In the genomic region with DNA sequence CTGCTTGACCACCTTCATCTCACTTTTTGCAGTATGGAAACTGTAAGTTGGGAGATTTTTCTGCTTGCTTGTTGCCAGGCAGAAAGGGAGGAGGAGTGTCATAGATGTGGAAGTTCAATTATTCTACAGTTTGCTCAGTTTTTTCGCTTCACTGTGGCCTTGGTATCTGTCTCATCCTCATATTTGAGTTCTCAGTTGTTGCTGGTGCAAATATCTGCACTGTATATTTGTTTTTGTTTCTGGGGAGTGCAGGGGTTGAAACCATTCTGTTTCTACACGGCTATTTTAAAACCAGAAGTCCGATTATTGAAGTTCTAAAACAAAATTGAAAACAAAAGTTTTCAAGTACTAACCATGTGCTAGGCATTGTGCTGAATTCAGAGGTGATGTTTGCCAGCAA, we compare ENCODE assay signal across 19 cellular contexts.
DNase-seq lines count a peak whose midpoint lies in the region; ATAC-seq, FAIRE-seq and TF ChIP-seq lines count a peak whose summit lies in the region.
"Had no signal": no experiment of that assay in that cellular context is flagged by ENCODE, and none has a peak within 500 bp of the region (broad histone marks: within the 10 kb centered on the region; RNA-seq: fewer than 3 reads in every experiment).

No MANE protein-coding gene starts in this region.

- H4K20me1 ChIP-seq in Karpas-422 (ENCODE audit: insufficient read depth, low read depth, low read length) = no peaks in the 10 kb centered on the region
- H4K20me1 ChIP-seq in H1 (replicated peaks in 1 of 2; ENCODE audit: control insufficient read depth in 1 of 2, insufficient read depth in 2 of 2, low read length in 2 of 2) = no peaks in the 10 kb centered on the region
- H4K20me1 ChIP-seq: BLaER1 had no signal

- no peak for TF ChIP-seq EP300 in H1 (IDR thresholded peaks at IDR 0.05; ENCODE audit: borderline replicate concordance in 1 of 2, low read depth in 2 of 2, low read length in 2 of 2)

- DNase-seq in Karpas-422 (no peak), H1 (ENCODE audit: low read depth in 1 of 2, low spot score in 2 of 2) (no peak), NCI-H2029 treated with DMSO at 0.1 percent for 48 hours (lab: John Stamatoyannopoulos, UW) (no peak)
- DNase-seq: 8988T; CD4-positive, alpha-beta memory T cell; DMS153; DMS79 treated with DMSO at 0.1 percent for 48 hours; GF-D8; IMR-90 had no signal

- H2BK15ac ChIP-seq in H1 (ENCODE audit: low read length) = no peak overlapping the region

- H3K4me2 ChIP-seq in Karpas-422 (ENCODE audit: low read depth, low read length, poor library complexity, severe bottlenecking) (no peak overlapping the region), H1 (ENCODE audit: insufficient read depth in 1 of 2, low read depth in 2 of 2, low read length in 2 of 2) (no peak overlapping the region)
- H3K4me2 ChIP-seq: BLaER1 had no signal

- peaks cover 6% of the 10 kb centered on the region for H3K9me3 ChIP-seq in Karpas-422 (ENCODE audit: low read length)
- H3K9me3 ChIP-seq in H1 (ENCODE audit: insufficient read depth in 2 of 2, low read depth in 1 of 2, low read length in 1 of 2) = no peaks in the 10 kb centered on the region
- H3K9me3 ChIP-seq: BLaER1, HAP-1 had no signal

- H3K4me3 ChIP-seq in Karpas-422 (ENCODE audit: low read length) = no peak overlapping the region
- no peak overlapping the region for H3K4me3 ChIP-seq in H1 (ENCODE audit: extremely low read depth in 1 of 4, insufficient read depth in 2 of 4, low read depth in 3 of 4, low read length in 4 of 4)
- H3K4me3 ChIP-seq: BLaER1, HAP-1, K562 had no signal

- no peak overlapping the region for H2BK12ac ChIP-seq in H1 (ENCODE audit: low read depth, low read length)

- no peak overlapping the region for H2BK5ac ChIP-seq in H1 (ENCODE audit: low read depth, low read length)

- TF ChIP-seq POLR2A in H1 (IDR thresholded peaks at IDR 0.05; ENCODE audit: control extremely low read depth in 1 of 2, low read depth in 2 of 2, low read length in 2 of 2) = no peak

- H3K4me1 ChIP-seq in Karpas-422 (ENCODE audit: low read length) = no peaks in the 10 kb centered on the region
- no peaks in the 10 kb centered on the region for H3K4me1 ChIP-seq in H1 (replicated peaks in 1 of 4; ENCODE audit: control insufficient read depth in 3 of 4, insufficient read depth in 4 of 4, low read length in 3 of 4)
- H3K4me1 ChIP-seq: BLaER1, HAP-1 had no signal

- no peak overlapping the region for H3K18ac ChIP-seq in H1 (ENCODE audit: extremely low read depth, low read length)

- TF ChIP-seq CTCF in H1 (IDR thresholded peaks at IDR 0.05; ENCODE audit: control extremely low read depth in 1 of 3, insufficient read depth in 1 of 3, low read depth in 1 of 3, low read length in 3 of 3) = no peak

- H3K9ac ChIP-seq in Karpas-422 (ENCODE audit: low read length) (no peak overlapping the region), H1 (replicated peaks in 1 of 4; ENCODE audit: extremely low read depth in 1 of 4, low read depth in 3 of 4, low read length in 3 of 4) (no peak overlapping the region)
- H3K9ac ChIP-seq: BLaER1 had no signal

- FAIRE-seq in H1 (lab: Jason Lieb, UNC) = no peak
- FAIRE-seq: GM12891, GM18507, HTR-8/SVneo, K562 had no signal

- H3K4ac ChIP-seq in H1 (replicated peaks; ENCODE audit: insufficient read length, low read depth, low read length) = no peak overlapping the region

- H3K36me3 ChIP-seq in Karpas-422 (ENCODE audit: insufficient read depth, low read length) = no peaks in the 10 kb centered on the region
- H3K36me3 ChIP-seq in H1 (ENCODE audit: control insufficient read depth in 2 of 4, insufficient read depth in 4 of 4, low read length in 3 of 4) = no peaks in the 10 kb centered on the region
- H3K36me3 ChIP-seq: BLaER1, HAP-1 had no signal

- no peak overlapping the region for H4K8ac ChIP-seq in H1 (ENCODE audit: extremely low read depth, insufficient read depth, low read length)

- 0 out of 2 replicates have a peak overlapping the region, but pooled peaks have one; percentile 10 for H2AFZ ChIP-seq in Karpas-422 (ENCODE audit: low read length)
- H2AFZ ChIP-seq in H1 (ENCODE audit: low read length) = peak overlapping the region; percentile 55; the same call in 1 of the 2 replicates

- no peak overlapping the region for H3K27ac ChIP-seq in Karpas-422 (ENCODE audit: low read length)
- H3K27ac ChIP-seq in H1 (ENCODE audit: low read depth, low read length) = no peak overlapping the region
- H3K27ac ChIP-seq: BLaER1 had no signal

- no peaks in the 10 kb centered on the region; the same call in 1 of the 2 replicates for H3K27me3 ChIP-seq in Karpas-422 (ENCODE audit: low read length)
- H3K27me3 ChIP-seq in H1 (replicated peaks in 1 of 4; ENCODE audit: control insufficient read depth in 3 of 4, extremely low read depth in 1 of 4, insufficient read depth in 3 of 4, low read length in 3 of 4) = no peaks in the 10 kb centered on the region
- H3K27me3 ChIP-seq: BLaER1 had no signal

- CTCF ChIA-PET in H1 (lab: Charles Lee; ENCODE audit: partially characterized antibody) = interaction anchor here (2.2 kb wide), 1 partner anchor 79 kb away, joined by 6 read pairs; no protein-coding TSS in a partner anchor

- H4K5ac ChIP-seq in H1 (ENCODE audit: insufficient read length, low read depth, low read length) = no peak overlapping the region

- H3K14ac ChIP-seq in H1 (ENCODE audit: insufficient read length) = no peak overlapping the region

- H3K56ac ChIP-seq in H1 (replicated peaks; ENCODE audit: insufficient read length, low read depth, low read length) = no peak overlapping the region

- TF ChIP-seq RAD21 in H1 (IDR thresholded peaks at IDR 0.05 in 1 of 2, conservative IDR thresholded peaks at IDR 0.05 in 1 of 2; ENCODE audit: low read depth in 2 of 2, low read length in 2 of 2) = no peak

- ATAC-seq in GM18867 (IDR thresholded peaks at IDR 0.05; ENCODE audit: unreplicated experiment) = peak; percentile 87
- peak; percentile 52 for ATAC-seq in GM21717 (IDR thresholded peaks at IDR 0.05; ENCODE audit: unreplicated experiment)
- no peak for ATAC-seq in HG03565 (IDR thresholded peaks at IDR 0.05; ENCODE audit: unreplicated experiment)
- ATAC-seq in GM18498 (IDR thresholded peaks at IDR 0.05; ENCODE audit: unreplicated experiment) = no peak
- ATAC-seq: K562 had no signal

- no peak overlapping the region for H3K23ac ChIP-seq in H1 (ENCODE audit: insufficient read length)

- peaks cover 7% of the 10 kb centered on the region; the same call in 1 of the 2 replicates for H3K9me2 ChIP-seq in Karpas-422 (replicated peaks; ENCODE audit: insufficient read depth, low read length)

- H3K79me2 ChIP-seq in Karpas-422 (ENCODE audit: low read length) (no peaks in the 10 kb centered on the region), H1 (ENCODE audit: control insufficient read depth in 1 of 2, insufficient read depth in 2 of 2, low read length in 2 of 2) (no peaks in the 10 kb centered on the region)

- H2BK20ac ChIP-seq in H1 (ENCODE audit: low read length) = no peak overlapping the region

- no peak overlapping the region for H4K91ac ChIP-seq in H1 (replicated peaks; ENCODE audit: insufficient read length, low read length)

- H3K23me2 ChIP-seq in H1 (ENCODE audit: low read depth, low read length) = no peaks in the 10 kb centered on the region

- H2BK120ac ChIP-seq in H1 (replicated peaks; ENCODE audit: low read depth, low read length) = no peak overlapping the region

- no peak overlapping the region for H2AK5ac ChIP-seq in H1 (ENCODE audit: low read depth, low read length)

- POLR2A ChIA-PET in H1 (lab: Charles Lee; ENCODE audit: partially characterized antibody) = no interaction called here

- WGBS in H1 (ENCODE audit: extremely low coverage in 1 of 2, insufficient coverage in 1 of 2, insufficient read length in 1 of 2, insufficient replicate concordance in 2 of 2, low coverage in 1 of 2, low lambda C conversion rate in 2 of 2, missing lambda C conversion rate in 1 of 2), 2 experiments = 87% methylated on average over 3 of the region's 3 CpGs; no CpG with 5 or more reads in 1 of the 2 experiments

- no peaks in the 10 kb centered on the region for H3K79me1 ChIP-seq in H1 (ENCODE audit: low read depth, low read length)

TF ChIP-seq in H1, 55 proteins besides CTCF, POLR2A, EP300 and RAD21:
- TF ChIP-seq SP1 (IDR thresholded peaks at IDR 0.05; ENCODE audit: low read depth, low read length) (no peak), TEAD4 (IDR thresholded peaks at IDR 0.05; ENCODE audit: low read depth, low read length) (no peak), CHD2 (IDR thresholded peaks at IDR 0.05; ENCODE audit: low read length) (no peak)

Comparison
In these comparisons a context has a peak if more than half of its experiments do, and no peak if none do; other contexts are left out.
1. ATAC-seq: peak in GM18867 (single experiment) and GM21717 (single experiment); none in HG03565 (single experiment) and GM18498 (single experiment).